In the genomic region with DNA sequence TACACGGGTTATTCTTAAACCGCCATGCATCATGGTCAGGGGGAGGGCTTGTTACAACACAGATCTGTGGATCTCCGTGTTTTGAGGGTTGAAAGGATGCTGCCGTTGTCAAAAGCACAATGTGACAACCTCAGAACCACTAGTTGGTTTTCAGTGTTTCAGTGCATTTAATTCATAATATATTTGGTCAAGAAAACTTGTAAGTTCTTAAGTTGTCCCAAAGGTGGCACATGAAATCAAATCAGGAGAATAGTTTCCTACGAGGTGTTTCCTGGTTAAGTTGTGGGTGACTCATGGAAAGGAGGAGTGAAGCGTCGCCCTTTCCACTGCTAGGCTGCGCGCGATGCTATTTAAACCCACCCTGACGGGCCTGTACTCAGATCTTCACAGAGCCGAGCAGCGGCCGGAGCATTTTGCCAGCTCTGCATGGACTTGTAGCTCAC, we compare ENCODE assay signal across 17 cellular contexts.
DNase-seq lines count a peak whose midpoint lies in the region; ATAC-seq and TF ChIP-seq lines count a peak whose summit lies in the region.
"Had no signal": no experiment of that assay in that cellular context is flagged by ENCODE, and none has a peak within 500 bp of the region (broad histone marks: within the 10 kb centered on the region; RNA-seq: fewer than 3 reads in every experiment).

No MANE protein-coding gene starts in this region.

- H3K27me3 ChIP-seq in Panc1 (ENCODE audit: control insufficient read depth, insufficient read depth, low read length), result no peaks in the 10 kb centered on the region
- H3K27me3 ChIP-seq in right cardiac atrium (ENCODE audit: control insufficient read depth, insufficient read depth), result peaks cover 12% of the 10 kb centered on the region

- BruUV-seq in Panc1 (replicated peaks; lab: Mats Ljungman, UMichigan), result no TSS peak

- no peaks in the 10 kb centered on the region for H3K4me1 ChIP-seq in Panc1 (ENCODE audit: control insufficient read depth, insufficient read depth, low read length)
- no peaks in the 10 kb centered on the region for H3K4me1 ChIP-seq in right cardiac atrium (ENCODE audit: control insufficient read depth, insufficient read depth, low read length)

- POLR2A ChIA-PET in Panc1 (lab: Charles Lee), result no interaction called here

- peaks cover 34% of the 10 kb centered on the region for H3K9me3 Mint-ChIP-seq in stimulated activated effector memory CD8-positive, alpha-beta T cell treated with anti-CD3 and anti-CD28 coated beads, Interleukin-12 subunit alpha, Interleukin-12 subunit beta, amount 100 ng/mL, for 72 hours
- peaks cover 62% of the 10 kb centered on the region for H3K9me3 Mint-ChIP-seq in activated T-helper 1 cell treated with anti-CD3 and anti-CD28 coated beads, Interleukin-12 subunit alpha, Interleukin-12 subunit beta, Interleukin-2, Interleukin-4 antibody, amounts not matched to agents 30 ng/mL and 10 ng/mL and 1 ng/mL, durations not matched to agents 14 hours and 24 hours and 36 hours

- ATAC-seq in Panc1 (peak; percentile 14), right cardiac atrium (peak; percentile 44 to 55), HG02870 (IDR thresholded peaks at IDR 0.05; ENCODE audit: unreplicated experiment) (no peak)
- peak; percentile 49 for ATAC-seq in stimulated activated effector memory CD8-positive, alpha-beta T cell treated with anti-CD3 and anti-CD28 coated beads, Interleukin-12 subunit alpha, Interleukin-12 subunit beta, amount 100 ng/mL, for 72 hours

- H3K4me3 ChIP-seq in Panc1 (ENCODE audit: low read depth in 2 of 2, low read length in 2 of 2) (no peak overlapping the region), right cardiac atrium (ENCODE audit: low read length) (no peak overlapping the region)

- peaks cover 15% of the 10 kb centered on the region for H3K4me1 Mint-ChIP-seq in stimulated activated effector memory CD8-positive, alpha-beta T cell treated with anti-CD3 and anti-CD28 coated beads, Interleukin-12 subunit alpha, Interleukin-12 subunit beta, amount 100 ng/mL, for 72 hours
- no peaks in the 10 kb centered on the region for H3K4me1 Mint-ChIP-seq in activated T-helper 1 cell treated with anti-CD3 and anti-CD28 coated beads, Interleukin-12 subunit alpha, Interleukin-12 subunit beta, Interleukin-2, Interleukin-4 antibody, amounts not matched to agents 30 ng/mL and 10 ng/mL and 1 ng/mL, durations not matched to agents 14 hours and 24 hours and 36 hours (ENCODE audit: low read depth)
- H3K4me1 Mint-ChIP-seq: activated B cell treated with CpG ODN at 0.5 μM for 24 hours, IgD-negative memory B cell, immature natural killer cell had no signal

- CTCF ChIA-PET in Panc1 (lab: Charles Lee), result no interaction called here

- DNase-seq in activated gamma-delta T cell (lab: John Stamatoyannopoulos, UW), result peak; percentile 3
- DNase-seq in activated gamma-delta T cell treated with Interleukin-2 at 50 U/mL for 16 hours, result no peak
- DNase-seq in Panc1 (ENCODE audit: low read depth, low spot score), result peak; percentile 73
- peak in 2 of 3 donors; percentile 59 to 60 for DNase-seq in right cardiac atrium
- DNase-seq in stimulated activated effector memory CD8-positive, alpha-beta T cell treated with anti-CD3 and anti-CD28 coated beads, Interleukin-12 subunit alpha, Interleukin-12 subunit beta, amount 100 ng/mL, for 72 hours (ENCODE audit: low spot score in 2 of 2), result no peak
- no peak for DNase-seq in activated T-helper 1 cell treated with anti-CD3 and anti-CD28 coated beads, Interleukin-12 subunit alpha, Interleukin-12 subunit beta, Interleukin-2, Interleukin-4 antibody, amounts not matched to agents 30 ng/mL and 10 ng/mL and 1 ng/mL, durations not matched to agents 14 hours and 24 hours and 36 hours (ENCODE audit: low spot score)
- no peak for DNase-seq in KBM-7
- DNase-seq: activated B cell treated with CpG ODN at 0.5 μM for 24 hours; activated T-cell treated with anti-CD3 and anti-CD28 coated beads for 4 hours; amygdala; DMS153; immature natural killer cell; NK-92 treated with Interleukin-12 subunit alpha and Interleukin-12 subunit beta, amount 100 ng/mL, for 24 hours; stimulated activated CD4-positive, alpha-beta T cell treated with anti-CD3 and anti-CD28 coated beads, Interleukin-1b, Interleukin-23, amount 100 ng/mL, for 48 hours had no signal

- H3K27ac Mint-ChIP-seq in stimulated activated effector memory CD8-positive, alpha-beta T cell treated with anti-CD3 and anti-CD28 coated beads, Interleukin-12 subunit alpha, Interleukin-12 subunit beta, amount 100 ng/mL, for 72 hours, result no peak overlapping the region
- no peak overlapping the region for H3K27ac Mint-ChIP-seq in activated T-helper 1 cell treated with anti-CD3 and anti-CD28 coated beads, Interleukin-12 subunit alpha, Interleukin-12 subunit beta, Interleukin-2, Interleukin-4 antibody, amounts not matched to agents 30 ng/mL and 10 ng/mL and 1 ng/mL, durations not matched to agents 14 hours and 24 hours and 36 hours
- H3K27ac Mint-ChIP-seq: activated B cell treated with CpG ODN at 0.5 μM for 24 hours, IgD-negative memory B cell, immature natural killer cell, type B pancreatic cell had no signal

- H3K27me3 Mint-ChIP-seq in activated T-helper 1 cell treated with anti-CD3 and anti-CD28 coated beads, Interleukin-12 subunit alpha, Interleukin-12 subunit beta, Interleukin-2, Interleukin-4 antibody, amounts not matched to agents 30 ng/mL and 10 ng/mL and 1 ng/mL, durations not matched to agents 14 hours and 24 hours and 36 hours (ENCODE audit: insufficient read depth), result no peaks in the 10 kb centered on the region
- H3K27me3 Mint-ChIP-seq: type B pancreatic cell had no signal

- no peak for TF ChIP-seq CTCF in Panc1 (IDR thresholded peaks at IDR 0.05)

- H3K36me3 ChIP-seq in Panc1 (ENCODE audit: control insufficient read depth, insufficient read depth, low read length), result no peaks in the 10 kb centered on the region

- in situ Hi-C loops in Panc1 (cut with HindIII; ENCODE audit: low pct_unique_long_range_greater_than_20kb, low sequenced_read_pairs) (no loop called here), KBM-7 (cut with MboI; ENCODE audit: low pct_unique_long_range_greater_than_20kb, low sequenced_read_pairs) (no loop called here)

- intact Hi-C loops in Panc1 (cut with micrococcal nuclease; ENCODE audit: unreplicated experiment) (no loop called here), right cardiac atrium (cut with DNase I) (no loop called here)
- intact Hi-C loops in activated T-helper 1 cell treated with anti-CD3 and anti-CD28 coated beads, Interleukin-12 subunit alpha, Interleukin-12 subunit beta, Interleukin-2, Interleukin-4 antibody, amounts not matched to agents 30 ng/mL and 10 ng/mL and 1 ng/mL, durations not matched to agents 14 hours and 24 hours and 36 hours (cut with micrococcal nuclease), result no loop called here

- H3K27ac ChIP-seq in Panc1 (ENCODE audit: low read length), result no peak overlapping the region
- no peak overlapping the region for H3K27ac ChIP-seq in right cardiac atrium (ENCODE audit: low read length)

- no peaks in the 10 kb centered on the region for H3K9me3 ChIP-seq in Panc1 (ENCODE audit: control insufficient read depth, insufficient read depth, low read depth, low read length)
- peaks cover 9% of the 10 kb centered on the region for H3K9me3 ChIP-seq in right cardiac atrium (ENCODE audit: control insufficient read depth, low read length)

- H3K4me3 Mint-ChIP-seq in stimulated activated effector memory CD8-positive, alpha-beta T cell treated with anti-CD3 and anti-CD28 coated beads, Interleukin-12 subunit alpha, Interleukin-12 subunit beta, amount 100 ng/mL, for 72 hours, result no peak overlapping the region
- no peak overlapping the region for H3K4me3 Mint-ChIP-seq in activated T-helper 1 cell treated with anti-CD3 and anti-CD28 coated beads, Interleukin-12 subunit alpha, Interleukin-12 subunit beta, Interleukin-2, Interleukin-4 antibody, amounts not matched to agents 30 ng/mL and 10 ng/mL and 1 ng/mL, durations not matched to agents 14 hours and 24 hours and 36 hours
- H3K4me3 Mint-ChIP-seq: activated B cell treated with CpG ODN at 0.5 μM for 24 hours, IgD-negative memory B cell, type B pancreatic cell had no signal

- no peaks in the 10 kb centered on the region for H3K36me3 Mint-ChIP-seq in stimulated activated effector memory CD8-positive, alpha-beta T cell treated with anti-CD3 and anti-CD28 coated beads, Interleukin-12 subunit alpha, Interleukin-12 subunit beta, amount 100 ng/mL, for 72 hours
- H3K36me3 Mint-ChIP-seq in activated T-helper 1 cell treated with anti-CD3 and anti-CD28 coated beads, Interleukin-12 subunit alpha, Interleukin-12 subunit beta, Interleukin-2, Interleukin-4 antibody, amounts not matched to agents 30 ng/mL and 10 ng/mL and 1 ng/mL, durations not matched to agents 14 hours and 24 hours and 36 hours (ENCODE audit: low read depth), result no peaks in the 10 kb centered on the region

- 59% methylated on average over 14 of the region's 14 CpGs for WGBS in right cardiac atrium

Comparison
In these comparisons a context has a peak if more than half of its experiments do, and no peak if none do; other contexts are left out.
1. DNase-seq: peak in activated gamma-delta T cell (single experiment), Panc1 (single experiment) and right cardiac atrium (2 of 3); none in activated gamma-delta T cell treated with Interleukin-2 at 50 U/mL for 16 hours (single experiment), stimulated activated effector memory CD8-positive, alpha-beta T cell treated with anti-CD3 and anti-CD28 coated beads, Interleukin-12 subunit alpha, Interleukin-12 subunit beta, amount 100 ng/mL, for 72 hours (0 of 2), activated T-helper 1 cell treated with anti-CD3 and anti-CD28 coated beads, Interleukin-12 subunit alpha, Interleukin-12 subunit beta, Interleukin-2, Interleukin-4 antibody, amounts not matched to agents 30 ng/mL and 10 ng/mL and 1 ng/mL, durations not matched to agents 14 hours and 24 hours and 36 hours (single experiment) and KBM-7 (single experiment).